In the genomic region with DNA sequence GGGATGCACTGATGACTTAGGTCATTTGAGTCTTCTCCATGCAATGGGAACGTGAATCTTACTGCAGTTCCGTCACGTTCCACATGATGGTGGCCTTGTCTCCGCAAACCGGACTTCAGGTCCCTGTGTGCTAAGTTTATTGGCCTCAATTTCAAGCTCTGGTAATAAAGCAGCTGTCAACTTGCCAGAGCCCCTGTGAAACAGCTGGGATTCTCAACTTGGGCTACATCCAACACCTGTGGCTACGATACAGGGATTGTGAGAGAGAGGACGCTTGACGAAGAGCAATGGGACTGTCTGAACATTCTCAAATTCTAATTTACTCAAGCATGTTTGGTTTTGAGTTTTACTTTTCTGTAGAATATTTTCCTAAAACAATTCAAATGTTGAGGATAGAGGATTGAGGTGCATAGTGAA, we compare ENCODE assay signal across 8 cellular contexts.
DNase-seq lines count a peak whose midpoint lies in the region; ATAC-seq and TF ChIP-seq lines count a peak whose summit lies in the region.

No MANE protein-coding gene starts in this region.

- no peak overlapping the region for H3K4me3 ChIP-seq in vagina

- H3K36me3 ChIP-seq in vagina, result no peaks in the 10 kb centered on the region

- H3K9me3 Mint-ChIP-seq in activated CD8-positive, alpha-beta T cell treated with anti-CD3 and anti-CD28 coated beads for 36 hours, result peaks cover 2% of the 10 kb centered on the region
- H3K9me3 Mint-ChIP-seq in activated CD8-positive, alpha-beta T cell treated with anti-CD3 and anti-CD28 coated beads, Interleukin-2, amount 10 ng/mL, durations not matched to agents 7 days and 5 days (ENCODE audit: insufficient read depth), result peaks cover 11% of the 10 kb centered on the region

- CTCF ChIA-PET in activated CD8-positive, alpha-beta T cell treated with anti-CD3 and anti-CD28 coated beads for 36 hours (lab: Charles Lee), result no interaction called here
- CTCF ChIA-PET in activated CD8-positive, alpha-beta T cell treated with anti-CD3 and anti-CD28 coated beads, Interleukin-2, amount 10 ng/mL, durations not matched to agents 7 days and 5 days (lab: Charles Lee), result no interaction called here

- no peaks in the 10 kb centered on the region for H3K9me3 ChIP-seq in vagina

- H3K27me3 Mint-ChIP-seq in activated CD8-positive, alpha-beta T cell treated with anti-CD3 and anti-CD28 coated beads for 36 hours, result no peaks in the 10 kb centered on the region
- no peaks in the 10 kb centered on the region for H3K27me3 Mint-ChIP-seq in activated CD8-positive, alpha-beta T cell treated with anti-CD3 and anti-CD28 coated beads, Interleukin-2, amount 10 ng/mL, durations not matched to agents 7 days and 5 days (ENCODE audit: low read depth)

- H3K27ac ChIP-seq in vagina, result no peak overlapping the region

- intact Hi-C loops in activated CD8-positive, alpha-beta T cell treated with anti-CD3 and anti-CD28 coated beads for 36 hours (cut with micrococcal nuclease), result no loop called here
- intact Hi-C loops in vagina (cut with DNase I), result loop anchor here (10.0 kb wide), 1 partner anchor 416 kb away; no protein-coding TSS in a partner anchor

- H3K4me3 Mint-ChIP-seq in activated CD8-positive, alpha-beta T cell treated with anti-CD3 and anti-CD28 coated beads for 36 hours, result no peak overlapping the region
- no peak overlapping the region for H3K4me3 Mint-ChIP-seq in activated CD8-positive, alpha-beta T cell treated with anti-CD3 and anti-CD28 coated beads, Interleukin-2, amount 10 ng/mL, durations not matched to agents 7 days and 5 days

- POLR2A ChIA-PET in activated CD8-positive, alpha-beta T cell treated with anti-CD3 and anti-CD28 coated beads for 36 hours (lab: Charles Lee), result no interaction called here
- POLR2A ChIA-PET in activated CD8-positive, alpha-beta T cell treated with anti-CD3 and anti-CD28 coated beads, Interleukin-2, amount 10 ng/mL, durations not matched to agents 7 days and 5 days (lab: Charles Lee), result no interaction called here

- no peak for ATAC-seq in activated CD8-positive, alpha-beta T cell treated with anti-CD3 and anti-CD28 coated beads for 36 hours
- ATAC-seq in activated CD8-positive, alpha-beta T cell treated with anti-CD3 and anti-CD28 coated beads, Interleukin-2, amount 10 ng/mL, durations not matched to agents 7 days and 5 days, result no peak
- no peak for ATAC-seq in activated CD4-positive, CD25-positive, alpha-beta regulatory T cell treated with anti-CD3 and anti-CD28 coated beads, Interleukin-2, amount 50 U/mL, for 24 hours
- ATAC-seq in GM19328 (IDR thresholded peaks at IDR 0.05; ENCODE audit: unreplicated experiment), result no peak

- H3K4me1 ChIP-seq in vagina, result no peaks in the 10 kb centered on the region

- TF ChIP-seq POLR2A in vagina (IDR thresholded peaks at IDR 0.05), result no peak

- TF ChIP-seq CTCF in activated CD8-positive, alpha-beta T cell treated with anti-CD3 and anti-CD28 coated beads for 36 hours (IDR thresholded peaks at IDR 0.05), result no peak
- TF ChIP-seq CTCF in vagina (IDR thresholded peaks at IDR 0.05), result peak; percentile 28 to 47 (median 28)

- no peaks in the 10 kb centered on the region for H3K4me1 Mint-ChIP-seq in activated CD8-positive, alpha-beta T cell treated with anti-CD3 and anti-CD28 coated beads for 36 hours (ENCODE audit: low read depth)
- H3K4me1 Mint-ChIP-seq in activated CD8-positive, alpha-beta T cell treated with anti-CD3 and anti-CD28 coated beads, Interleukin-2, amount 10 ng/mL, durations not matched to agents 7 days and 5 days (ENCODE audit: low read depth), result no peaks in the 10 kb centered on the region

- H3K27me3 ChIP-seq in vagina, result no peaks in the 10 kb centered on the region

- H3K27ac Mint-ChIP-seq in activated CD8-positive, alpha-beta T cell treated with anti-CD3 and anti-CD28 coated beads for 36 hours, result no peak overlapping the region
- H3K27ac Mint-ChIP-seq in activated CD8-positive, alpha-beta T cell treated with anti-CD3 and anti-CD28 coated beads, Interleukin-2, amount 10 ng/mL, durations not matched to agents 7 days and 5 days, result no peak overlapping the region

- DNase-seq in activated CD8-positive, alpha-beta T cell treated with anti-CD3 and anti-CD28 coated beads for 36 hours, result peak; percentile 2
- DNase-seq in activated CD8-positive, alpha-beta T cell treated with anti-CD3 and anti-CD28 coated beads, Interleukin-2, amount 10 ng/mL, durations not matched to agents 7 days and 5 days, result no peak
- peak; percentile 98 for DNase-seq in NCI-H69 (lab: John Stamatoyannopoulos, UW)
- DNase-seq in cerebellar cortex (ENCODE audit: low spot score), result peak; percentile 61
- DNase-seq in left kidney (ENCODE audit: low read depth, low spot score), result peak; percentile 90
- peak in 1 of 2 donors; percentile 87 for DNase-seq in vagina (ENCODE audit: extremely low spot score in 2 of 2)

- H3K36me3 Mint-ChIP-seq in activated CD8-positive, alpha-beta T cell treated with anti-CD3 and anti-CD28 coated beads for 36 hours (ENCODE audit: low read depth), result no peaks in the 10 kb centered on the region
- no peaks in the 10 kb centered on the region for H3K36me3 Mint-ChIP-seq in activated CD8-positive, alpha-beta T cell treated with anti-CD3 and anti-CD28 coated beads, Interleukin-2, amount 10 ng/mL, durations not matched to agents 7 days and 5 days (ENCODE audit: low read depth)
